Comparison of ENCODE assay signal across 8 cellular contexts in the genomic region with DNA sequence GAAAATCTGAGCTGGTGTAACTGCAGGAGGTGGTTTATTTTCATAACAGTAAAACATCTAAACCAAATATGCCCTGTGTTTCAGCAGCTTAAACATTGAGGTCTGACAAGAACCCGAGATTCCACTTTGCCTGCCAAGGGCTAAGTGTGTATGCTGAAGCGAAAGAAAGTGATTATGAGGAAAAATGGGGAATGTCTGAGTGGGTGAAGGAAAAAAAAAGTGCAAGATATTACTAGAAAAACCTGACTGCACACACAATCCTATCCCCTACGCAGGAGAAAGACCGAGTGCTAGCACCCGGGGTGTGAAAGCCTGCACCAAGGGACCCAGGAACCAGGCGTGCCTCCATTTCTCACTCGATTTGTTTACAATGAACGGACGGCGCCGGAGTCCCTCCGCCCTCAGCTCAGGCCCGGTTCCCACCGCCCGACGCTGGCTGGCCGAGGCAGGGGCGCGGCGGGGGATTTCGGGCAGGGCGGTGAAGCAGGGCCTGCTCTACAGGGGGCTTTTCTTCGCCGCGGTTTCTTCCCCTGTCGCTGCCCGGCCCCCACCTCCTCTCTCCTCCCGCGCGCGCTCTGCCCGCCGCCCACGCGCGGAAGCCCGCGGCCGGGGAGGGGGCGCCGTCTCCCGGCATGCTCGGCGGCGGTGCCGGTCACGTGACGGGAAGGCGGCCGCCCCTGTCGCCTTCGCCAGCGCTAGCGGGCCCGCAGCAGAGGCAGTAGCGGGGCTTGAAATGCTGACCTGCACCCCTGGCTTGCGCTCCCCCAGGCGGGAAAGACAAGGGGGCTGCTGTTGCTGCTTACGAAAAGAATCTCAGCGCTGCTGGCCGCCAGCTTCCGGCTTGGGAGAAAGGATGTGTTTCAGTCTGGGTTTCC. TPM values are rescaled to one million over a fixed set of nuclear protein-coding genes. Genes with fewer than 3 reads are reported as not detected.
DNase-seq lines count a peak whose midpoint lies in the region; ATAC-seq, FAIRE-seq and TF ChIP-seq lines count a peak whose summit lies in the region.

No MANE protein-coding gene starts in this region.

- no CpG with 5 or more reads among the region's 62 CpGs for WGBS in iPS DF 6.9 (ENCODE audit: insufficient coverage, insufficient read length)

- ATAC-seq in sciatic nerve: peak; percentile 85

- peak; percentile 91 for TF ChIP-seq POLR2A in H54 (IDR thresholded peaks at IDR 0.05; ENCODE audit: low read depth, low read length)

- DNase-seq in GF-D8 (lab: John Stamatoyannopoulos, UW) (peak; percentile 12), H54 (ENCODE audit: insufficient read length, low spot score) (peak; percentile 65), MG63 (peak; percentile 89), T1000 (lab: John Stamatoyannopoulos, UW) (peak; percentile 34), astrocyte of the hippocampus (ENCODE audit: low read depth, low spot score) (peak; percentile 88), iPS DF 6.9 (ENCODE audit: low read depth, low spot score) (no peak), sciatic nerve (ENCODE audit: low spot score) (peak; percentile 89), NCI-H526 treated with DMSO at 0.1 percent for 48 hours (lab: John Stamatoyannopoulos, UW) (no peak)

- peak overlapping the region; percentile 77 for H3K4me3 ChIP-seq in MG63
- peak overlapping the region; percentile 61; the same call in 1 of the 2 replicates for H3K4me3 ChIP-seq in iPS DF 6.9 (ENCODE audit: low read length)

- H3K4me1 ChIP-seq in iPS DF 6.9 (ENCODE audit: control insufficient read depth, insufficient read depth, low read length): peaks cover 2% of the 10 kb centered on the region; the same call in 1 of the 2 replicates

- intact Hi-C loops in sciatic nerve (cut with DNase I): no loop called here

- FAIRE-seq in H54 (lab: Jason Lieb, UNC): no peak

- H3K27ac ChIP-seq in iPS DF 6.9 (ENCODE audit: low read length): no peak overlapping the region

- no peaks in the 10 kb centered on the region; the same call in 1 of the 2 replicates for H3K36me3 ChIP-seq in MG63
- no peaks in the 10 kb centered on the region for H3K36me3 ChIP-seq in iPS DF 6.9 (ENCODE audit: control insufficient read depth, insufficient read depth, low read length)

- no peaks in the 10 kb centered on the region for H3K9me3 ChIP-seq in MG63
- no peaks in the 10 kb centered on the region for H3K9me3 ChIP-seq in iPS DF 6.9 (ENCODE audit: control insufficient read depth, insufficient read depth, low read length)

- H3K27me3 ChIP-seq in MG63: no peaks in the 10 kb centered on the region
- no peaks in the 10 kb centered on the region for H3K27me3 ChIP-seq in iPS DF 6.9 (ENCODE audit: control insufficient read depth, insufficient read depth, low read length)

RNA-seq across cellular contexts. Expression of a gene that starts 35.9 kb away (rescaled TPM):
- total RNA-seq in MG63 (2014; rRNA removed; shearing (Covaris generic); ENCODE audit: low replicate concordance): 14.7 and 19.0 TPM in 2 replicates
- 81.2 TPM for total RNA-seq in sciatic nerve

Comparison
In these comparisons a context has a peak if more than half of its experiments do, and no peak if none do; other contexts are left out.
1. DNase-seq: peak in GF-D8 (single experiment), H54 (single experiment), MG63 (single experiment), T1000 (single experiment), astrocyte of the hippocampus (single experiment) and sciatic nerve (single experiment); none in iPS DF 6.9 (single experiment) and NCI-H526 treated with DMSO at 0.1 percent for 48 hours (single experiment).